8 cellular contexts compared by ENCODE assay signal in genomic region chr12:53213348-53213747, GRCh38. TPM values are rescaled to one million over a fixed set of nuclear protein-coding genes. Genes with fewer than 3 reads are reported as not detected.
DNase-seq lines count a peak whose midpoint lies in the region; ATAC-seq and TF ChIP-seq lines count a peak whose summit lies in the region.

No MANE protein-coding gene starts in this region.

- peak overlapping the region; percentile 46 to 97 (median 87) for H3K27ac Mint-ChIP-seq in CD4-positive, alpha-beta memory T cell
- peak overlapping the region; percentile 60 for H3K27ac Mint-ChIP-seq in HFFc6
- H3K27ac Mint-ChIP-seq in activated CD4-positive, alpha-beta T cell treated with anti-CD3 and anti-CD28 coated beads for 36 hours, result no peak overlapping the region
- H3K27ac Mint-ChIP-seq in chondrocyte (ENCODE audit: unreplicated experiment), result no peak overlapping the region

- peaks cover 45 to 81% (median 68%) of the 10 kb centered on the region in 4 donors for H3K4me1 Mint-ChIP-seq in CD4-positive, alpha-beta memory T cell
- H3K4me1 Mint-ChIP-seq in HFFc6 (ENCODE audit: low read depth), result peaks cover 67% of the 10 kb centered on the region
- H3K4me1 Mint-ChIP-seq in activated CD4-positive, alpha-beta T cell treated with anti-CD3 and anti-CD28 coated beads for 36 hours, result peaks cover 62% of the 10 kb centered on the region
- peaks cover 18% of the 10 kb centered on the region for H3K4me1 Mint-ChIP-seq in chondrocyte (ENCODE audit: low read depth)

- peaks cover 84% of the 10 kb centered on the region for H3K4me1 ChIP-seq in CD4-positive, alpha-beta memory T cell (ENCODE audit: insufficient read depth, low read length)
- peaks cover 0 to 5% (median under 1%) of the 10 kb centered on the region in 4 donors for H3K4me1 ChIP-seq in right lobe of liver

- CTCF ChIA-PET in CD4-positive, alpha-beta memory T cell (lab: Charles Lee; ENCODE audit: partially characterized antibody), result interaction anchor here (0.7 to 12.8 kb wide), 33 partner anchors 10 to 159 kb away, joined by 3 to 339 read pairs (median 6); partner anchors contain the start of genes AAAS, CSAD, ESPL1 and MYG1
- CTCF ChIA-PET in activated CD4-positive, alpha-beta T cell treated with anti-CD3 and anti-CD28 coated beads for 36 hours (lab: Charles Lee), result interaction anchor here (0.6 to 10.7 kb wide), 24 partner anchors 10 to 295 kb away, joined by 3 to 173 read pairs (median 7); partner anchors contain the start of genes AAAS, CSAD, ESPL1 and MYG1

- WGBS in right lobe of liver (ENCODE audit: insufficient coverage, low coverage, low lambda C conversion rate, missing lambda C conversion rate), result 12% methylated on average over 6 of the region's 14 CpGs

- intact Hi-C loops in CD4-positive, alpha-beta memory T cell (cut with micrococcal nuclease), result loop anchor here (1.0 to 2.0 kb wide), 5 partner anchors 38 to 108 kb away; partner anchors contain the start of genes AAAS and ESPL1
- intact Hi-C loops in activated CD4-positive, alpha-beta T cell treated with anti-CD3 and anti-CD28 coated beads for 36 hours (cut with DNase I, micrococcal nuclease), result loop anchor here (1.0 to 10.0 kb wide), 6 partner anchors 38 to 132 kb away; partner anchors contain the start of genes AAAS (in 2 of the 2) and ESPL1 (in 1 of the 2)
- intact Hi-C loops in right lobe of liver (cut with DNase I), result loop anchor here (5.0 kb wide), 1 partner anchor 74 kb away; no protein-coding TSS in a partner anchor

- H3K36me3 ChIP-seq in CD4-positive, alpha-beta memory T cell (ENCODE audit: insufficient read depth, low read length), result peaks cover 50% of the 10 kb centered on the region
- H3K36me3 ChIP-seq in right lobe of liver, result no peaks in the 10 kb centered on the region

- H3K36me3 Mint-ChIP-seq in CD4-positive, alpha-beta memory T cell, result peaks cover 46 to 66% of the 10 kb centered on the region in 2 donors
- H3K36me3 Mint-ChIP-seq in HFFc6 (ENCODE audit: low read depth), result peaks cover 18% of the 10 kb centered on the region; the same call in 1 of the 2 replicates
- peaks cover 20% of the 10 kb centered on the region for H3K36me3 Mint-ChIP-seq in activated CD4-positive, alpha-beta T cell treated with anti-CD3 and anti-CD28 coated beads for 36 hours (ENCODE audit: low read depth)
- peaks cover 14% of the 10 kb centered on the region for H3K36me3 Mint-ChIP-seq in chondrocyte (ENCODE audit: low read depth)

- peak; percentile 77 to 84 (median 78) for DNase-seq in CD4-positive, alpha-beta memory T cell
- DNase-seq in HFFc6 (peak; percentile 60), NCI-H524 treated with DMSO at 0.1 percent for 48 hours (lab: John Stamatoyannopoulos, UW) (peak; percentile 27), chondrocyte (ENCODE audit: low spot score) (no peak), right lobe of liver (peak; percentile 85 to 90 (median 87))
- peak; percentile 92 for DNase-seq in activated CD4-positive, alpha-beta T cell treated with anti-CD3 and anti-CD28 coated beads for 36 hours
- peak; percentile 68 to 80 (median 73) for DNase-seq in stimulated activated CD4-positive, alpha-beta T cell treated with anti-CD3 and anti-CD28 coated beads, TNF-alpha, amount 100 ng/mL, for 48 hours (ENCODE audit: low read depth in 3 of 3)

- no peak overlapping the region for H3K4me3 ChIP-seq in CD4-positive, alpha-beta memory T cell (ENCODE audit: low read length in 2 of 2)
- H3K4me3 ChIP-seq in right lobe of liver, result no peak overlapping the region

- peak; percentile 70 for ATAC-seq in activated CD4-positive, alpha-beta T cell treated with anti-CD3 and anti-CD28 coated beads for 36 hours
- ATAC-seq in right lobe of liver (peak; percentile 87 to 88 (median 87)), GM18909 (IDR thresholded peaks at IDR 0.05; ENCODE audit: poor library complexity, unreplicated experiment) (no peak)

- no peaks in the 10 kb centered on the region for H3K9me3 Mint-ChIP-seq in CD4-positive, alpha-beta memory T cell
- H3K9me3 Mint-ChIP-seq in HFFc6 (no peaks in the 10 kb centered on the region), chondrocyte (ENCODE audit: low read depth) (no peaks in the 10 kb centered on the region)
- no peaks in the 10 kb centered on the region for H3K9me3 Mint-ChIP-seq in activated CD4-positive, alpha-beta T cell treated with anti-CD3 and anti-CD28 coated beads for 36 hours (ENCODE audit: low read depth)

- no peaks in the 10 kb centered on the region for H3K27me3 Mint-ChIP-seq in CD4-positive, alpha-beta memory T cell
- H3K27me3 Mint-ChIP-seq in HFFc6 (ENCODE audit: insufficient read depth) (peaks cover 6% of the 10 kb centered on the region), chondrocyte (ENCODE audit: low read depth) (no peaks in the 10 kb centered on the region)
- no peaks in the 10 kb centered on the region for H3K27me3 Mint-ChIP-seq in activated CD4-positive, alpha-beta T cell treated with anti-CD3 and anti-CD28 coated beads for 36 hours

- TF ChIP-seq CTCF in HFFc6 (IDR thresholded peaks at IDR 0.05), result peak; percentile 97
- peak; percentile 94 for TF ChIP-seq CTCF in chondrocyte (IDR thresholded peaks at IDR 0.05)
- peak; percentile 89 to 95 (median 90) for TF ChIP-seq CTCF in right lobe of liver (IDR thresholded peaks at IDR 0.05)

- no peaks in the 10 kb centered on the region for H3K27me3 ChIP-seq in CD4-positive, alpha-beta memory T cell (ENCODE audit: insufficient read depth, low read length)
- no peaks in the 10 kb centered on the region for H3K27me3 ChIP-seq in right lobe of liver

- peak overlapping the region in 1 of 8 donors; percentile 41 for H3K4me3 Mint-ChIP-seq in CD4-positive, alpha-beta memory T cell
- H3K4me3 Mint-ChIP-seq in HFFc6 (no peak overlapping the region), chondrocyte (ENCODE audit: unreplicated experiment) (no peak overlapping the region)
- no peak overlapping the region for H3K4me3 Mint-ChIP-seq in activated CD4-positive, alpha-beta T cell treated with anti-CD3 and anti-CD28 coated beads for 36 hours

- H3K27ac ChIP-seq in CD4-positive, alpha-beta memory T cell (ENCODE audit: low read depth, low read length), result peak overlapping the region; percentile 36
- no peak overlapping the region for H3K27ac ChIP-seq in right lobe of liver

- POLR2A ChIA-PET in CD4-positive, alpha-beta memory T cell (lab: Charles Lee; ENCODE audit: partially characterized antibody), result interaction anchor here (0.5 to 27.7 kb wide), 14 partner anchors 8 to 200 kb away, joined by 3 to 463 read pairs (median 14); partner anchors contain the start of genes AAAS, CSAD, ESPL1 and PFDN5
- POLR2A ChIA-PET in activated CD4-positive, alpha-beta T cell treated with anti-CD3 and anti-CD28 coated beads for 36 hours (lab: Charles Lee), result interaction anchor here (1.1 kb wide), 1 partner anchor 56 kb away, joined by 4 read pairs; no protein-coding TSS in a partner anchor

- no peak for TF ChIP-seq POLR2A in right lobe of liver (IDR thresholded peaks at IDR 0.05)

- H3K9me3 ChIP-seq in CD4-positive, alpha-beta memory T cell (ENCODE audit: control insufficient read depth in 1 of 2, low read length in 2 of 2), result no peaks in the 10 kb centered on the region
- no peaks in the 10 kb centered on the region for H3K9me3 ChIP-seq in right lobe of liver

RNA-seq across cellular contexts. Expression of gene ITGB7, which starts 6.3 kb away (rescaled TPM):
- 100 to 1,000 TPM; 382 to 397 TPM for total RNA-seq in CD4-positive, alpha-beta memory T cell
- 100 to 1,000 TPM; 271 to 374 TPM for polyA plus RNA-seq in CD4-positive, alpha-beta memory T cell
- total RNA-seq in HFFc6 (2021; fragmentation: NEBNext Ultra II Directional; extraction: Animal tissue kit (Norgen Biotek cat#: 25700)), result 1 to 10 TPM in 3 of 6 experiments, under 1 TPM in 3; 0.35 to 1.5 (median 0.93) TPM
- total RNA-seq in activated CD4-positive, alpha-beta T cell treated with anti-CD3 and anti-CD28 coated beads for 36 hours, result 10 to 100 TPM; 73.0 to 77.6 TPM
- total RNA-seq in chondrocyte, result 0.37 to 0.46 TPM in 2 of 3 replicates, not detected in the other
- 1 to 10 TPM; 2.9 to 8.0 (median 3.9) TPM for total RNA-seq in right lobe of liver

RNA-seq across cellular contexts. Expression of gene RARG, which starts 18.7 kb away (rescaled TPM):
- total RNA-seq in CD4-positive, alpha-beta memory T cell, result 10 to 100 TPM; 84.7 to 86.0 TPM
- polyA plus RNA-seq in CD4-positive, alpha-beta memory T cell, result 10 to 100 TPM; 13.2 to 25.1 TPM
- 10 to 100 TPM; 47.2 to 80.5 (median 71.0) TPM for total RNA-seq in HFFc6 (2021; fragmentation: NEBNext Ultra II Directional; extraction: Animal tissue kit (Norgen Biotek cat#: 25700))
- total RNA-seq in activated CD4-positive, alpha-beta T cell treated with anti-CD3 and anti-CD28 coated beads for 36 hours, result 10 to 100 TPM; 20.0 to 21.6 TPM
- total RNA-seq in chondrocyte (19.4 to 30.0 TPM (median 21.7 TPM) in 3 replicates), right lobe of liver (1 to 10 TPM; 1.9 to 2.4 (median 2.1) TPM)

RNA-seq across cellular contexts. Expression of gene CSAD, which starts 32.6 kb away (rescaled TPM):
- total RNA-seq in CD4-positive, alpha-beta memory T cell, result 10 to 100 TPM; 62.5 to 64.2 TPM
- 1 to 10 TPM; 1.1 to 2.9 TPM for polyA plus RNA-seq in CD4-positive, alpha-beta memory T cell
- total RNA-seq in HFFc6 (2021; fragmentation: NEBNext Ultra II Directional; extraction: Animal tissue kit (Norgen Biotek cat#: 25700)), result 10 to 100 TPM; 13.9 to 17.1 (median 16.0) TPM
- total RNA-seq in activated CD4-positive, alpha-beta T cell treated with anti-CD3 and anti-CD28 coated beads for 36 hours, result 10 to 100 TPM; 20.0 to 23.1 TPM
- total RNA-seq in chondrocyte, result 24.3 to 34.6 TPM (median 27.1 TPM) in 3 replicates
- 10 to 100 TPM; 20.6 to 54.2 (median 37.1) TPM for total RNA-seq in right lobe of liver

RNA-seq across cellular contexts. Expression of gene ZNF740, which starts 32.8 kb away (rescaled TPM):
- 100 to 1,000 TPM; 109 to 113 TPM for total RNA-seq in CD4-positive, alpha-beta memory T cell
- 1 to 10 TPM in 1 of 2 donors, under 1 TPM in 1; 0.90 to 3.5 TPM for polyA plus RNA-seq in CD4-positive, alpha-beta memory T cell
- total RNA-seq in HFFc6 (2021; fragmentation: NEBNext Ultra II Directional; extraction: Animal tissue kit (Norgen Biotek cat#: 25700)), result 10 to 100 TPM; 17.3 to 25.7 (median 19.3) TPM
- total RNA-seq in activated CD4-positive, alpha-beta T cell treated with anti-CD3 and anti-CD28 coated beads for 36 hours, result 10 to 100 TPM; 34.9 to 40.2 TPM
- 27.3 to 36.7 TPM (median 28.0 TPM) in 3 replicates for total RNA-seq in chondrocyte
- 10 to 100 TPM in 5 of 6 experiments, 1 to 10 TPM in 1; 5.5 to 24.4 (median 19.2) TPM for total RNA-seq in right lobe of liver

RNA-seq across cellular contexts. Expression of gene ESPL1, which starts 54.8 kb away (rescaled TPM):
- under 1 TPM; 0.20 to 0.55 TPM for total RNA-seq in CD4-positive, alpha-beta memory T cell
- under 1 TPM in 1 of 2 donors, not detected in 1; 0.16 TPM for polyA plus RNA-seq in CD4-positive, alpha-beta memory T cell
- 10 to 100 TPM in 5 of 6 experiments, 1 to 10 TPM in 1; 7.0 to 16.1 (median 14.1) TPM for total RNA-seq in HFFc6 (2021; fragmentation: NEBNext Ultra II Directional; extraction: Animal tissue kit (Norgen Biotek cat#: 25700))
- 10 to 100 TPM; 60.8 to 66.9 TPM for total RNA-seq in activated CD4-positive, alpha-beta T cell treated with anti-CD3 and anti-CD28 coated beads for 36 hours
- 4.0 to 5.5 TPM (median 4.8 TPM) in 3 replicates for total RNA-seq in chondrocyte
- total RNA-seq in right lobe of liver, result 10 to 100 TPM in 2 of 6 experiments, 1 to 10 TPM in 3, under 1 TPM in 1; 0.04 to 15.0 (median 4.5) TPM

Comparison
In these comparisons a context has a peak if more than half of its experiments do, and no peak if none do; other contexts are left out.
1. H3K27ac Mint-ChIP-seq: peak in CD4-positive, alpha-beta memory T cell (7 of 7) and HFFc6 (single experiment); none in activated CD4-positive, alpha-beta T cell treated with anti-CD3 and anti-CD28 coated beads for 36 hours (single experiment) and chondrocyte (single experiment).
2. RNA of gene ITGB7, which starts 6.3 kb away (total RNA-seq): 382 to 397 TPM in CD4-positive, alpha-beta memory T cell and 73.0 to 77.6 TPM in activated CD4-positive, alpha-beta T cell treated with anti-CD3 and anti-CD28 coated beads for 36 hours; 2.9 to 8.0 TPM in right lobe of liver, 0.35 to 1.5 TPM in HFFc6 and 0.37 to 0.46 TPM in chondrocyte; every median in the first group is over 4 times any median in the second.
3. Peak in every context shown above with its lines, with median percentiles within 50 percentile points of each other: CTCF ChIP-seq.